Comparison of ENCODE assay signal across 20 cellular contexts in the genomic region with DNA sequence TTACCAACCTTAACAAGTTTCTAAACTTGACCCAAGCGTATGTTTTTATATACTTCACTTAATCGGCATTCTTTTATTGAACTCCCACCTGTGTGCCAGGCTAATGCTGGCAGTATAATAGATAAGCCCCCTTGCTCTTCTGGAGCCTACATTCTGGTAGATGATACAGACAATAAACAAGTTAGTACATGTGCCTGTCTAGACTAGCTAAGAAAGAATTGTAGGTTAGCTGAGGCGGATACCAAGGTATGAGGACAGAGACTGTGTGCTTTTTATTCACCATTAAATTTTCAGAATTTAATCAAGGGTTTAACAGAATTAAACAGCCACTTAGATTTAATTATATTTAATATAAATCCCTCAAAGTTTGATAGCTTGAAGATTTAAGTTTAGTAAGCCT. TPM values are rescaled to one million over a fixed set of nuclear protein-coding genes. Genes with fewer than 3 reads are reported as not detected.
DNase-seq lines count a peak whose midpoint lies in the region; ATAC-seq and TF ChIP-seq lines count a peak whose summit lies in the region.
"Had no signal": no experiment of that assay in that cellular context is flagged by ENCODE, and none has a peak within 500 bp of the region (broad histone marks: within the 10 kb centered on the region; RNA-seq: fewer than 3 reads in every experiment).

No MANE protein-coding gene starts in this region.

- TF ChIP-seq CTCF in natural killer cell (IDR thresholded peaks at IDR 0.05) = no peak
- TF ChIP-seq CTCF in foreskin keratinocyte (conservative IDR thresholded peaks at IDR 0.05) = no peak

- DNase-seq in activated CD4-positive, alpha-beta memory T cell treated with anti-CD3 and anti-CD28 coated beads, Interleukin-2, amount 10 ng/mL, durations not matched to agents 7 days and 5 days = no peak
- DNase-seq in activated CD4-positive, alpha-beta memory T cell treated with anti-CD3 and anti-CD28 coated beads for 36 hours = no peak
- DNase-seq in natural killer cell treated with Interleukin-12 subunit alpha and Interleukin-12 subunit beta and Interleukin-15 and Interleukin-18, amount 100 ng/mL, for 72 hours (ENCODE audit: low spot score) = no peak
- DNase-seq in natural killer cell = no peak
- DNase-seq in foreskin keratinocyte = peak; percentile 56 to 76
- DNase-seq in mucosa of gallbladder (ENCODE audit: low spot score) = no peak
- DNase-seq in COLO829 (ENCODE audit: low spot score) = no peak
- DNase-seq: AML-193, DMS79 treated with DMSO at 0.1 percent for 48 hours, NCI-H1417 treated with DMSO at 0.1 percent for 48 hours, NCI-H187 treated with DMSO at 0.1 percent for 48 hours, NCI-H2227 treated with DMSO at 0.1 percent for 48 hours, NCI-H510A treated with DMSO at 0.1 percent for 48 hours, NCI-H82, OCI-M1, SHP77 treated with DMSO at 0.1 percent for 48 hours had no signal

- H3K27ac Mint-ChIP-seq in activated CD4-positive, alpha-beta memory T cell treated with anti-CD3 and anti-CD28 coated beads, Interleukin-2, amount 10 ng/mL, durations not matched to agents 7 days and 5 days = peak overlapping the region; percentile 8
- H3K27ac Mint-ChIP-seq in activated CD4-positive, alpha-beta memory T cell treated with anti-CD3 and anti-CD28 coated beads for 36 hours = no peak overlapping the region
- H3K27ac Mint-ChIP-seq in natural killer cell treated with Interleukin-12 subunit alpha and Interleukin-12 subunit beta and Interleukin-15 and Interleukin-18, amount 100 ng/mL, for 72 hours = peak overlapping the region; percentile 3 to 73
- no peak overlapping the region for H3K27ac Mint-ChIP-seq in natural killer cell

- POLR2A ChIA-PET in activated CD4-positive, alpha-beta memory T cell treated with anti-CD3 and anti-CD28 coated beads, Interleukin-2, amount 10 ng/mL, durations not matched to agents 7 days and 5 days (lab: Charles Lee) = interaction anchor here (1.2 kb wide), 2 partner anchors 15 to 40 kb away, joined by 3 read pairs; no protein-coding TSS in a partner anchor
- POLR2A ChIA-PET in activated CD4-positive, alpha-beta memory T cell treated with anti-CD3 and anti-CD28 coated beads for 36 hours (lab: Charles Lee) = interaction anchor here (0.9 kb wide), 1 partner anchor 46 kb away, joined by 3 read pairs; a partner anchor contains a TSS

- CTCF ChIA-PET in activated CD4-positive, alpha-beta memory T cell treated with anti-CD3 and anti-CD28 coated beads, Interleukin-2, amount 10 ng/mL, durations not matched to agents 7 days and 5 days (lab: Charles Lee) = interaction anchor here (1.0 to 1.1 kb wide), 2 partner anchors 9 to 92 kb away, joined by 3 to 4 read pairs; no protein-coding TSS in a partner anchor
- CTCF ChIA-PET in activated CD4-positive, alpha-beta memory T cell treated with anti-CD3 and anti-CD28 coated beads for 36 hours (lab: Charles Lee) = interaction anchor here (0.8 kb wide), 1 partner anchor 8 kb away, joined by 3 read pairs; no protein-coding TSS in a partner anchor

- no peaks in the 10 kb centered on the region for H3K9me3 Mint-ChIP-seq in activated CD4-positive, alpha-beta memory T cell treated with anti-CD3 and anti-CD28 coated beads, Interleukin-2, amount 10 ng/mL, durations not matched to agents 7 days and 5 days
- H3K9me3 Mint-ChIP-seq in activated CD4-positive, alpha-beta memory T cell treated with anti-CD3 and anti-CD28 coated beads for 36 hours = no peaks in the 10 kb centered on the region
- H3K9me3 Mint-ChIP-seq in natural killer cell treated with Interleukin-12 subunit alpha and Interleukin-12 subunit beta and Interleukin-15 and Interleukin-18, amount 100 ng/mL, for 72 hours = no peaks in the 10 kb centered on the region
- H3K9me3 Mint-ChIP-seq in natural killer cell = no peaks in the 10 kb centered on the region
- H3K9me3 Mint-ChIP-seq: CD14-positive monocyte had no signal

- no peak overlapping the region for H3K4me3 Mint-ChIP-seq in activated CD4-positive, alpha-beta memory T cell treated with anti-CD3 and anti-CD28 coated beads, Interleukin-2, amount 10 ng/mL, durations not matched to agents 7 days and 5 days
- H3K4me3 Mint-ChIP-seq in activated CD4-positive, alpha-beta memory T cell treated with anti-CD3 and anti-CD28 coated beads for 36 hours = no peak overlapping the region
- no peak overlapping the region for H3K4me3 Mint-ChIP-seq in natural killer cell treated with Interleukin-12 subunit alpha and Interleukin-12 subunit beta and Interleukin-15 and Interleukin-18, amount 100 ng/mL, for 72 hours
- no peak overlapping the region for H3K4me3 Mint-ChIP-seq in natural killer cell
- H3K4me3 Mint-ChIP-seq: CD14-positive monocyte had no signal

- ATAC-seq in natural killer cell treated with Interleukin-12 subunit alpha and Interleukin-12 subunit beta and Interleukin-15 and Interleukin-18, amount 100 ng/mL, for 72 hours = no peak
- ATAC-seq in natural killer cell (no peak), foreskin keratinocyte (peak; percentile 92), GM19455 (IDR thresholded peaks at IDR 0.05; ENCODE audit: unreplicated experiment) (no peak)

- intact Hi-C loops in activated CD4-positive, alpha-beta memory T cell treated with anti-CD3 and anti-CD28 coated beads for 36 hours (cut with micrococcal nuclease) = loop anchor here (5.0 kb wide), 1 partner anchor 92 kb away; a partner anchor contains a TSS
- intact Hi-C loops in natural killer cell (cut with micrococcal nuclease) = no loop called here

- H3K27me3 Mint-ChIP-seq in activated CD4-positive, alpha-beta memory T cell treated with anti-CD3 and anti-CD28 coated beads, Interleukin-2, amount 10 ng/mL, durations not matched to agents 7 days and 5 days = no peaks in the 10 kb centered on the region
- H3K27me3 Mint-ChIP-seq in activated CD4-positive, alpha-beta memory T cell treated with anti-CD3 and anti-CD28 coated beads for 36 hours = no peaks in the 10 kb centered on the region
- H3K27me3 Mint-ChIP-seq in natural killer cell treated with Interleukin-12 subunit alpha and Interleukin-12 subunit beta and Interleukin-15 and Interleukin-18, amount 100 ng/mL, for 72 hours = no peaks in the 10 kb centered on the region
- no peaks in the 10 kb centered on the region for H3K27me3 Mint-ChIP-seq in natural killer cell (ENCODE audit: low read depth in 2 of 2)

- H3K4me1 Mint-ChIP-seq in activated CD4-positive, alpha-beta memory T cell treated with anti-CD3 and anti-CD28 coated beads, Interleukin-2, amount 10 ng/mL, durations not matched to agents 7 days and 5 days = peaks cover 33% of the 10 kb centered on the region
- peaks cover 15% of the 10 kb centered on the region for H3K4me1 Mint-ChIP-seq in activated CD4-positive, alpha-beta memory T cell treated with anti-CD3 and anti-CD28 coated beads for 36 hours (ENCODE audit: low read depth)
- peaks cover 4 to 6% of the 10 kb centered on the region in 2 donors for H3K4me1 Mint-ChIP-seq in natural killer cell treated with Interleukin-12 subunit alpha and Interleukin-12 subunit beta and Interleukin-15 and Interleukin-18, amount 100 ng/mL, for 72 hours (ENCODE audit: low read depth in 2 of 2)
- H3K4me1 Mint-ChIP-seq in natural killer cell = no peaks in the 10 kb centered on the region
- H3K4me1 Mint-ChIP-seq: CD14-positive monocyte had no signal

- H3K27ac ChIP-seq in foreskin keratinocyte = peak overlapping the region; percentile 59
- H3K27ac ChIP-seq: 22Rv1, KMS-11 had no signal

- H3K27me3 ChIP-seq in foreskin keratinocyte = no peaks in the 10 kb centered on the region

- no peaks in the 10 kb centered on the region for H3K4me1 ChIP-seq in foreskin keratinocyte

- peaks cover 74% of the 10 kb centered on the region for H3K36me3 Mint-ChIP-seq in activated CD4-positive, alpha-beta memory T cell treated with anti-CD3 and anti-CD28 coated beads, Interleukin-2, amount 10 ng/mL, durations not matched to agents 7 days and 5 days (ENCODE audit: low read depth)
- peaks cover 37% of the 10 kb centered on the region for H3K36me3 Mint-ChIP-seq in activated CD4-positive, alpha-beta memory T cell treated with anti-CD3 and anti-CD28 coated beads for 36 hours
- H3K36me3 Mint-ChIP-seq in natural killer cell treated with Interleukin-12 subunit alpha and Interleukin-12 subunit beta and Interleukin-15 and Interleukin-18, amount 100 ng/mL, for 72 hours = peaks cover 31% of the 10 kb centered on the region
- H3K36me3 Mint-ChIP-seq in natural killer cell = peaks cover 41% of the 10 kb centered on the region

RNA-seq across cellular contexts. Expression of a gene that starts 45.7 kb away (rescaled TPM):
- total RNA-seq in activated CD4-positive, alpha-beta memory T cell treated with anti-CD3 and anti-CD28 coated beads, Interleukin-2, amount 10 ng/mL, durations not matched to agents 7 days and 5 days = 10 to 100 TPM; 71.7 to 72.8 TPM
- total RNA-seq in activated CD4-positive, alpha-beta memory T cell treated with anti-CD3 and anti-CD28 coated beads for 36 hours = 10 to 100 TPM; 51.5 to 52.0 TPM
- total RNA-seq in natural killer cell treated with Interleukin-12 subunit alpha and Interleukin-12 subunit beta and Interleukin-15 and Interleukin-18, amount 100 ng/mL, for 72 hours = 10 to 100 TPM; 63.1 to 88.6 TPM
- total RNA-seq in natural killer cell (100 to 1,000 TPM; 100 to 129 (median 101) TPM), foreskin keratinocyte (30.9 and 32.1 TPM in 2 replicates), mucosa of gallbladder (72.3 TPM)
- 12.2 and 12.9 TPM in 2 replicates for polyA plus RNA-seq in foreskin keratinocyte

Comparison
In these comparisons a context has a peak if more than half of its experiments do, and no peak if none do; other contexts are left out.
1. H3K27ac Mint-ChIP-seq: peak in activated CD4-positive, alpha-beta memory T cell treated with anti-CD3 and anti-CD28 coated beads, Interleukin-2, amount 10 ng/mL, durations not matched to agents 7 days and 5 days (single experiment) and natural killer cell treated with Interleukin-12 subunit alpha and Interleukin-12 subunit beta and Interleukin-15 and Interleukin-18, amount 100 ng/mL, for 72 hours (2 of 2); none in activated CD4-positive, alpha-beta memory T cell treated with anti-CD3 and anti-CD28 coated beads for 36 hours (single experiment) and natural killer cell (0 of 2).
2. DNase-seq: peak in foreskin keratinocyte (2 of 2); none in activated CD4-positive, alpha-beta memory T cell treated with anti-CD3 and anti-CD28 coated beads, Interleukin-2, amount 10 ng/mL, durations not matched to agents 7 days and 5 days (single experiment), activated CD4-positive, alpha-beta memory T cell treated with anti-CD3 and anti-CD28 coated beads for 36 hours (single experiment), natural killer cell treated with Interleukin-12 subunit alpha and Interleukin-12 subunit beta and Interleukin-15 and Interleukin-18, amount 100 ng/mL, for 72 hours (single experiment), natural killer cell (single experiment), mucosa of gallbladder (single experiment) and COLO829 (single experiment).